10 cellular contexts compared by ENCODE assay signal in genomic region chr17:48637323-48638260, GRCh38. TPM values are rescaled to one million over a fixed set of nuclear protein-coding genes. Genes with fewer than 3 reads are reported as not detected.
DNase-seq lines count a peak whose midpoint lies in the region; ATAC-seq and TF ChIP-seq lines count a peak whose summit lies in the region.
"Had no signal": no experiment of that assay in that cellular context is flagged by ENCODE, and none has a peak within 500 bp of the region (broad histone marks: within the 10 kb centered on the region; RNA-seq: fewer than 3 reads in every experiment).

No MANE protein-coding gene starts in this region.

- peaks cover 5% of the 10 kb centered on the region for H3K36me3 Mint-ChIP-seq in stimulated activated effector memory CD8-positive, alpha-beta T cell treated with anti-CD3 and anti-CD28 coated beads, Interleukin-12 subunit alpha, Interleukin-12 subunit beta, amount 100 ng/mL, for 72 hours
- H3K36me3 Mint-ChIP-seq in activated CD8-positive, alpha-beta memory T cell treated with anti-CD3 and anti-CD28 coated beads, Interleukin-2, amount 10 ng/mL, durations not matched to agents 7 days and 5 days, result peaks cover 6% of the 10 kb centered on the region

- H2AFZ ChIP-seq in fibroblast of lung (ENCODE audit: low read length), result no peak overlapping the region

- no peak overlapping the region for H3K9ac ChIP-seq in fibroblast of lung (ENCODE audit: insufficient read depth, low read length)

- peaks cover 94% of the 10 kb centered on the region for H3K27me3 ChIP-seq in fibroblast of lung (ENCODE audit: control insufficient read depth, insufficient read depth, low read length)

- no peak overlapping the region for H3K4me2 ChIP-seq in fibroblast of lung (ENCODE audit: extremely low read depth, insufficient read depth, low read length)

- H3K27ac ChIP-seq in fibroblast of lung (ENCODE audit: insufficient read depth, low read length), result no peak overlapping the region
- H3K27ac ChIP-seq: tibial artery had no signal

- no peak overlapping the region for H3K27ac Mint-ChIP-seq in stimulated activated effector memory CD8-positive, alpha-beta T cell treated with anti-CD3 and anti-CD28 coated beads, Interleukin-12 subunit alpha, Interleukin-12 subunit beta, amount 100 ng/mL, for 72 hours
- no peak overlapping the region for H3K27ac Mint-ChIP-seq in activated CD8-positive, alpha-beta memory T cell treated with anti-CD3 and anti-CD28 coated beads, Interleukin-2, amount 10 ng/mL, durations not matched to agents 7 days and 5 days
- H3K27ac Mint-ChIP-seq: activated T-helper 1 cell treated with anti-CD3 and anti-CD28 coated beads, Interleukin-12 subunit alpha, Interleukin-12 subunit beta, Interleukin-2, Interleukin-4 antibody, amounts not matched to agents 30 ng/mL and 10 ng/mL and 1 ng/mL, durations not matched to agents 14 hours and 24 hours and 36 hours; nephron had no signal

- H3K36me3 ChIP-seq in fibroblast of lung (ENCODE audit: control insufficient read depth, insufficient read depth, low read length), result no peaks in the 10 kb centered on the region
- H3K36me3 ChIP-seq: HAP-1, tibial artery had no signal

- H3K27me3 Mint-ChIP-seq in activated CD8-positive, alpha-beta memory T cell treated with anti-CD3 and anti-CD28 coated beads, Interleukin-2, amount 10 ng/mL, durations not matched to agents 7 days and 5 days, result peaks cover 96% of the 10 kb centered on the region

- peak; percentile 94 for DNase-seq in LHCN-M2 (ENCODE audit: low read depth)
- DNase-seq in fibroblast of lung (ENCODE audit: low read depth in 2 of 2), result peak; percentile 68 to 72
- no peak for DNase-seq in stimulated activated effector memory CD8-positive, alpha-beta T cell treated with anti-CD3 and anti-CD28 coated beads, Interleukin-12 subunit alpha, Interleukin-12 subunit beta, amount 100 ng/mL, for 72 hours (ENCODE audit: low spot score in 2 of 2)
- DNase-seq in activated CD8-positive, alpha-beta memory T cell treated with anti-CD3 and anti-CD28 coated beads, Interleukin-2, amount 10 ng/mL, durations not matched to agents 7 days and 5 days, result no peak
- no peak for DNase-seq in NCI-H1694 treated with DMSO at 0.1 percent for 48 hours (lab: John Stamatoyannopoulos, UW)
- DNase-seq: NCI-H1092 treated with DMSO at 0.1 percent for 48 hours, tibial artery had no signal

- no peaks in the 10 kb centered on the region for H3K4me1 ChIP-seq in fibroblast of lung (ENCODE audit: control insufficient read depth, extremely low read depth, insufficient read depth, low read length)

- no peaks in the 10 kb centered on the region for H3K9me3 ChIP-seq in fibroblast of lung (ENCODE audit: control insufficient read depth, insufficient read depth, low read depth, low read length)
- H3K9me3 ChIP-seq: HAP-1, tibial artery had no signal

- CTCF ChIA-PET in activated CD8-positive, alpha-beta memory T cell treated with anti-CD3 and anti-CD28 coated beads, Interleukin-2, amount 10 ng/mL, durations not matched to agents 7 days and 5 days (lab: Charles Lee), result interaction anchor here (0.8 to 13.1 kb wide), 16 partner anchors 8 to 356 kb away, joined by 3 to 190 read pairs (median 6); partner anchors contain the start of genes HOXB5 and HOXB9

- peaks cover 20% of the 10 kb centered on the region for H3K4me1 Mint-ChIP-seq in stimulated activated effector memory CD8-positive, alpha-beta T cell treated with anti-CD3 and anti-CD28 coated beads, Interleukin-12 subunit alpha, Interleukin-12 subunit beta, amount 100 ng/mL, for 72 hours
- H3K4me1 Mint-ChIP-seq in activated CD8-positive, alpha-beta memory T cell treated with anti-CD3 and anti-CD28 coated beads, Interleukin-2, amount 10 ng/mL, durations not matched to agents 7 days and 5 days, result peaks cover 30% of the 10 kb centered on the region

- H3K79me2 ChIP-seq in fibroblast of lung (ENCODE audit: control insufficient read depth, insufficient read depth, low read length), result no peaks in the 10 kb centered on the region

- H3K4me3 Mint-ChIP-seq in stimulated activated effector memory CD8-positive, alpha-beta T cell treated with anti-CD3 and anti-CD28 coated beads, Interleukin-12 subunit alpha, Interleukin-12 subunit beta, amount 100 ng/mL, for 72 hours, result peak overlapping the region; percentile 25
- no peak overlapping the region for H3K4me3 Mint-ChIP-seq in activated CD8-positive, alpha-beta memory T cell treated with anti-CD3 and anti-CD28 coated beads, Interleukin-2, amount 10 ng/mL, durations not matched to agents 7 days and 5 days
- H3K4me3 Mint-ChIP-seq: activated T-helper 1 cell treated with anti-CD3 and anti-CD28 coated beads, Interleukin-12 subunit alpha, Interleukin-12 subunit beta, Interleukin-2, Interleukin-4 antibody, amounts not matched to agents 30 ng/mL and 10 ng/mL and 1 ng/mL, durations not matched to agents 14 hours and 24 hours and 36 hours had no signal

- no peak overlapping the region for H3K4me3 ChIP-seq in fibroblast of lung (replicated peaks in 1 of 4; ENCODE audit: control extremely low read depth in 1 of 4, insufficient read depth in 1 of 4, low read depth in 3 of 4, low read length in 4 of 4)
- H3K4me3 ChIP-seq: HAP-1, tibial artery had no signal

- ATAC-seq in stimulated activated effector memory CD8-positive, alpha-beta T cell treated with anti-CD3 and anti-CD28 coated beads, Interleukin-12 subunit alpha, Interleukin-12 subunit beta, amount 100 ng/mL, for 72 hours, result peak; percentile 27
- no peak for ATAC-seq in activated CD8-positive, alpha-beta memory T cell treated with anti-CD3 and anti-CD28 coated beads, Interleukin-2, amount 10 ng/mL, durations not matched to agents 7 days and 5 days

- no peaks in the 10 kb centered on the region for H4K20me1 ChIP-seq in fibroblast of lung (ENCODE audit: control insufficient read depth, extremely low read depth, insufficient read depth, low read length)

- no peak for TF ChIP-seq CTCF in fibroblast of lung (conservative IDR thresholded peaks at IDR 0.05 in 1 of 2, IDR thresholded peaks at IDR 0.05 in 1 of 2; ENCODE audit: low read depth in 1 of 2, low read length in 2 of 2)

- H3K9me3 Mint-ChIP-seq in stimulated activated effector memory CD8-positive, alpha-beta T cell treated with anti-CD3 and anti-CD28 coated beads, Interleukin-12 subunit alpha, Interleukin-12 subunit beta, amount 100 ng/mL, for 72 hours, result no peaks in the 10 kb centered on the region
- H3K9me3 Mint-ChIP-seq in activated CD8-positive, alpha-beta memory T cell treated with anti-CD3 and anti-CD28 coated beads, Interleukin-2, amount 10 ng/mL, durations not matched to agents 7 days and 5 days (ENCODE audit: low read depth), result no peaks in the 10 kb centered on the region
- H3K9me3 Mint-ChIP-seq: activated T-helper 1 cell treated with anti-CD3 and anti-CD28 coated beads, Interleukin-12 subunit alpha, Interleukin-12 subunit beta, Interleukin-2, Interleukin-4 antibody, amounts not matched to agents 30 ng/mL and 10 ng/mL and 1 ng/mL, durations not matched to agents 14 hours and 24 hours and 36 hours had no signal

RNA-seq across cellular contexts. Expression of gene HOXB9, which starts 11.4 kb away (rescaled TPM):
- total RNA-seq in LHCN-M2 (2014; rRNA removed) (3.6 and 5.1 TPM in 2 replicates), fibroblast of lung (not detected in 2 replicates)
- 2.5 TPM for polyA plus RNA-seq in LHCN-M2 (2012)
- polyA plus RNA-seq in fibroblast of lung, result 0.06 TPM in 1 of 2 replicates, not detected in the other
- not detected in 2 replicates for polyA plus RNA-seq in fibroblast of lung (2012)
- not detected in 2 replicates for polyA minus RNA-seq in fibroblast of lung (ENCODE audit: low replicate concordance)
- total RNA-seq in activated CD8-positive, alpha-beta memory T cell treated with anti-CD3 and anti-CD28 coated beads, Interleukin-2, amount 10 ng/mL, durations not matched to agents 7 days and 5 days, result 10 to 100 TPM in 1 of 2 experiments, 1 to 10 TPM in 1; 8.4 to 19.6 TPM

RNA-seq across cellular contexts. Expression of gene HOXB8, which starts 22.5 kb away (rescaled TPM):
- total RNA-seq in LHCN-M2 (2014; rRNA removed) (22.9 and 23.5 TPM in 2 replicates), fibroblast of lung (0.33 and 0.51 TPM in 2 replicates)
- polyA plus RNA-seq in LHCN-M2 (2012), result 15.5 TPM
- 1.4 and 2.0 TPM in 2 replicates for polyA plus RNA-seq in fibroblast of lung
- polyA plus RNA-seq in fibroblast of lung (2012), result 2.0 and 2.4 TPM in 2 replicates
- 0.90 and 0.93 TPM in 2 replicates for polyA minus RNA-seq in fibroblast of lung (ENCODE audit: low replicate concordance)
- total RNA-seq in activated CD8-positive, alpha-beta memory T cell treated with anti-CD3 and anti-CD28 coated beads, Interleukin-2, amount 10 ng/mL, durations not matched to agents 7 days and 5 days, result 1 to 10 TPM in 1 of 2 experiments, under 1 TPM in 1; 0.38 to 1.4 TPM
- total RNA-seq: activated T-helper 1 cell treated with anti-CD3 and anti-CD28 coated beads, Interleukin-12 subunit alpha, Interleukin-12 subunit beta, Interleukin-2, Interleukin-4 antibody, amounts not matched to agents 30 ng/mL and 10 ng/mL and 1 ng/mL, durations not matched to agents 14 hours and 24 hours and 36 hours had no signal

RNA-seq across cellular contexts. Expression of gene HOXB7, which starts 26.8 kb away (rescaled TPM):
- total RNA-seq in LHCN-M2 (2014; rRNA removed) (26.9 and 37.3 TPM in 2 replicates), fibroblast of lung (6.4 and 7.4 TPM in 2 replicates)
- polyA plus RNA-seq in LHCN-M2 (2012), result 34.1 TPM
- polyA plus RNA-seq in fibroblast of lung, result 11.8 and 12.7 TPM in 2 replicates
- 14.5 and 15.9 TPM in 2 replicates for polyA plus RNA-seq in fibroblast of lung (2012)
- polyA minus RNA-seq in fibroblast of lung (ENCODE audit: low replicate concordance), result 2.6 and 3.3 TPM in 2 replicates
- 1 to 10 TPM; 1.7 TPM for total RNA-seq in activated CD8-positive, alpha-beta memory T cell treated with anti-CD3 and anti-CD28 coated beads, Interleukin-2, amount 10 ng/mL, durations not matched to agents 7 days and 5 days

RNA-seq across cellular contexts. Expression of gene HOXB6, which starts 32.8 kb away (rescaled TPM):
- total RNA-seq in LHCN-M2 (2014; rRNA removed), result 21.5 and 24.9 TPM in 2 replicates
- 15.6 TPM for polyA plus RNA-seq in LHCN-M2 (2012)
- total RNA-seq in fibroblast of lung, result 10.5 and 16.2 TPM in 2 replicates
- 28.9 and 42.1 TPM in 2 replicates for polyA plus RNA-seq in fibroblast of lung
- 36.4 and 58.8 TPM in 2 replicates for polyA plus RNA-seq in fibroblast of lung (2012)
- 33.2 and 59.3 TPM in 2 replicates for polyA minus RNA-seq in fibroblast of lung (ENCODE audit: low replicate concordance)
- total RNA-seq in activated CD8-positive, alpha-beta memory T cell treated with anti-CD3 and anti-CD28 coated beads, Interleukin-2, amount 10 ng/mL, durations not matched to agents 7 days and 5 days, result 1 to 10 TPM in 1 of 2 experiments, under 1 TPM in 1; 0.58 to 1.1 TPM

RNA-seq across cellular contexts. Expression of gene HOXB5, which starts 44.0 kb away (rescaled TPM):
- 0.90 and 1.8 TPM in 2 replicates for total RNA-seq in LHCN-M2 (2014; rRNA removed)
- polyA plus RNA-seq in LHCN-M2 (2012), result 3.5 TPM
- 1.0 and 2.1 TPM in 2 replicates for total RNA-seq in fibroblast of lung
- polyA plus RNA-seq in fibroblast of lung, result 9.4 and 17.2 TPM in 2 replicates
- polyA plus RNA-seq in fibroblast of lung (2012), result 24.6 and 41.8 TPM in 2 replicates
- polyA minus RNA-seq in fibroblast of lung (ENCODE audit: low replicate concordance), result 3.8 and 5.5 TPM in 2 replicates
- total RNA-seq in activated CD8-positive, alpha-beta memory T cell treated with anti-CD3 and anti-CD28 coated beads, Interleukin-2, amount 10 ng/mL, durations not matched to agents 7 days and 5 days, result under 1 TPM in 1 of 2 experiments, not detected in 1; 0.16 TPM
- total RNA-seq: activated T-helper 1 cell treated with anti-CD3 and anti-CD28 coated beads, Interleukin-12 subunit alpha, Interleukin-12 subunit beta, Interleukin-2, Interleukin-4 antibody, amounts not matched to agents 30 ng/mL and 10 ng/mL and 1 ng/mL, durations not matched to agents 14 hours and 24 hours and 36 hours had no signal

Comparison
In these comparisons a context has a peak if more than half of its experiments do, and no peak if none do; other contexts are left out.
1. DNase-seq: peak in LHCN-M2 (single experiment) and fibroblast of lung (2 of 2); none in stimulated activated effector memory CD8-positive, alpha-beta T cell treated with anti-CD3 and anti-CD28 coated beads, Interleukin-12 subunit alpha, Interleukin-12 subunit beta, amount 100 ng/mL, for 72 hours (0 of 2), activated CD8-positive, alpha-beta memory T cell treated with anti-CD3 and anti-CD28 coated beads, Interleukin-2, amount 10 ng/mL, durations not matched to agents 7 days and 5 days (single experiment) and NCI-H1694 treated with DMSO at 0.1 percent for 48 hours (single experiment).
2. RNA of gene HOXB8, which starts 22.5 kb away (total RNA-seq): 22.9 to 23.5 TPM in LHCN-M2; 0.38 to 1.4 TPM in activated CD8-positive, alpha-beta memory T cell treated with anti-CD3 and anti-CD28 coated beads, Interleukin-2, amount 10 ng/mL, durations not matched to agents 7 days and 5 days and 0.33 to 0.51 TPM in fibroblast of lung; every median in the first group is over 10 times any median in the second.